Comparison of ENCODE assay signal across 8 cellular contexts in the genomic region with DNA sequence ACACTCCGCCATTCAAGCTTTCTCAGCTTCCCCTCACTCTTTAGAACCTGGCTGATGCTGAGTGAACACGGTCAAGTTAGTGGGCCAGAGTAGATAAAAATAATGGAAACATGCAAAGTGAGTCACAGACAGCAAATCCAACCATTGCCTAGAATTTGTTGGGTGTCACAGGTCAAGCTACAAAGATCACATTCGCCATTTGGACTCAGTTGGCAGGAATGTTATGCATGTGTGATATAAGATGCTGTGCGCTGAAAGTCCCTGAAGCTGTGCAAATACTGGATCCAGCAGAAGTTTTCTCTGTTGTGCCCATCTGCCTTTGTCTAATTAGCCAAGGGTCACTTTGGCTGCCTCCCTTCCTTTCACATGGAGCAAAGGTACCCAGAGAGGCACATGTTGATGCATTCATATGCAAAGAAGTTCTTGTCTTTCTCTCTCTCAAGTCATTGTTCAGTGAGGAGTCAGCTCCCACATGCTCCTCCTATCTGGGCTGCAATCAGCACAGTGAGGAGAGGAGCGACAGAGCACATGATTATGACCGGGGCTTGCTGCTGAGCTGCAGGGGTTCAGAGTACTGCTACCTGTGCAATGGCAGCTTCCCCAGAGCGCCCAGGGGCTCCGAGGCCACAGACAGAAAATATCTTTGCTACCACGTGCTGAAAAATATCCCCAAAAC. TPM values are rescaled to one million over a fixed set of nuclear protein-coding genes. Genes with fewer than 3 reads are reported as not detected.
DNase-seq lines count a peak whose midpoint lies in the region; ATAC-seq and TF ChIP-seq lines count a peak whose summit lies in the region.

No MANE protein-coding gene starts in this region.

- H3K4me1 Mint-ChIP-seq in activated T-helper 2 cell treated with anti-CD3 and anti-CD28 coated beads, Interferon-gamma antibody, Interleukin-2, Interleukin-4, amounts not matched to agents 10 μg/mL and 5 μg/mL and 100 μg/mL, durations not matched to agents 14 hours and 24 hours and 36 hours (ENCODE audit: low read depth): peaks cover 87% of the 10 kb centered on the region
- H3K4me1 Mint-ChIP-seq in nephron: peaks cover 20% of the 10 kb centered on the region

- no peaks in the 10 kb centered on the region for H3K9me3 ChIP-seq in GM23248 (ENCODE audit: low read depth)

- H3K9me2 ChIP-seq in GM23248 (ENCODE audit: insufficient read depth): no peaks in the 10 kb centered on the region

- H3K27ac Mint-ChIP-seq in activated T-helper 2 cell treated with anti-CD3 and anti-CD28 coated beads, Interferon-gamma antibody, Interleukin-2, Interleukin-4, amounts not matched to agents 10 μg/mL and 5 μg/mL and 100 μg/mL, durations not matched to agents 14 hours and 24 hours and 36 hours: peak overlapping the region; percentile 90
- peak overlapping the region in 2 of 3 experiments; percentile 1 to 17 for H3K27ac Mint-ChIP-seq in nephron

- no peaks in the 10 kb centered on the region for H3F3A ChIP-seq in GM23248 (ENCODE audit: insufficient read depth)

- H3K4me2 ChIP-seq in GM23248 (ENCODE audit: unreplicated experiment): no peak overlapping the region

- no peak overlapping the region for H3K4me3 ChIP-seq in GM23248

- peaks cover 90% of the 10 kb centered on the region for H3K79me2 ChIP-seq in GM23248 (ENCODE audit: insufficient read depth)

- H3K27ac ChIP-seq in GM23248: no peak overlapping the region

- intact Hi-C loops in activated T-helper 2 cell treated with anti-CD3 and anti-CD28 coated beads, Interferon-gamma antibody, Interleukin-2, Interleukin-4, amounts not matched to agents 10 μg/mL and 5 μg/mL and 100 μg/mL, durations not matched to agents 14 hours and 24 hours and 36 hours (cut with micrococcal nuclease): loop anchor here (2.0 to 10.0 kb wide), 4 partner anchors 13 to 699 kb away; no protein-coding TSS in a partner anchor

- ATAC-seq in GM19351 (IDR thresholded peaks at IDR 0.05; ENCODE audit: unreplicated experiment) (peak; percentile 32), HG03066 (IDR thresholded peaks at IDR 0.05; ENCODE audit: low read depth, unreplicated experiment) (peak; percentile 35), HG03025 (IDR thresholded peaks at IDR 0.05; ENCODE audit: low FRiP score, unreplicated experiment) (no peak)

- H3K27me3 ChIP-seq in GM23248 (replicated peaks; ENCODE audit: insufficient read depth): no peaks in the 10 kb centered on the region

- no peak for DNase-seq in activated T-helper 2 cell treated with anti-CD3 and anti-CD28 coated beads, Interferon-gamma antibody, Interleukin-2, Interleukin-4, amounts not matched to agents 10 μg/mL and 5 μg/mL and 100 μg/mL, durations not matched to agents 14 hours and 24 hours and 36 hours (ENCODE audit: low spot score)
- DNase-seq in stimulated activated naive CD4-positive, alpha-beta T cell treated with Interleukin-2 at 50 U/mL for 16 hours (lab: John Stamatoyannopoulos, UW): no peak
- DNase-seq in dermis blood vessel endothelial cell (no peak), GM23248 (no peak)

- no peaks in the 10 kb centered on the region for H3K27me3 Mint-ChIP-seq in activated T-helper 2 cell treated with anti-CD3 and anti-CD28 coated beads, Interferon-gamma antibody, Interleukin-2, Interleukin-4, amounts not matched to agents 10 μg/mL and 5 μg/mL and 100 μg/mL, durations not matched to agents 14 hours and 24 hours and 36 hours (ENCODE audit: low read depth)
- peaks cover 30% of the 10 kb centered on the region for H3K27me3 Mint-ChIP-seq in nephron (ENCODE audit: low read depth)

- H3K36me3 Mint-ChIP-seq in activated T-helper 2 cell treated with anti-CD3 and anti-CD28 coated beads, Interferon-gamma antibody, Interleukin-2, Interleukin-4, amounts not matched to agents 10 μg/mL and 5 μg/mL and 100 μg/mL, durations not matched to agents 14 hours and 24 hours and 36 hours (ENCODE audit: low read depth): peaks cover 36% of the 10 kb centered on the region
- no peaks in the 10 kb centered on the region for H3K36me3 Mint-ChIP-seq in nephron (ENCODE audit: low read depth)

- no peaks in the 10 kb centered on the region for H3K4me1 ChIP-seq in GM23248 (ENCODE audit: insufficient read depth)

- TF ChIP-seq CTCF in nephron (IDR thresholded peaks at IDR 0.05; ENCODE audit: unreplicated experiment in 3 of 3): no peak

- no peaks in the 10 kb centered on the region for H3K36me3 ChIP-seq in GM23248 (ENCODE audit: low read depth)

- H2AFZ ChIP-seq in GM23248: no peak overlapping the region

- no peak overlapping the region for H3K9ac ChIP-seq in GM23248

- H3K4me3 Mint-ChIP-seq in activated T-helper 2 cell treated with anti-CD3 and anti-CD28 coated beads, Interferon-gamma antibody, Interleukin-2, Interleukin-4, amounts not matched to agents 10 μg/mL and 5 μg/mL and 100 μg/mL, durations not matched to agents 14 hours and 24 hours and 36 hours (ENCODE audit: low read depth): peak overlapping the region; percentile 72
- no peak overlapping the region for H3K4me3 Mint-ChIP-seq in nephron

- in situ Hi-C loops in GM23248 (cut with MboI): no loop called here

- no peaks in the 10 kb centered on the region for H3K9me3 Mint-ChIP-seq in activated T-helper 2 cell treated with anti-CD3 and anti-CD28 coated beads, Interferon-gamma antibody, Interleukin-2, Interleukin-4, amounts not matched to agents 10 μg/mL and 5 μg/mL and 100 μg/mL, durations not matched to agents 14 hours and 24 hours and 36 hours
- no peaks in the 10 kb centered on the region for H3K9me3 Mint-ChIP-seq in nephron

- WGBS in GM23248 (ENCODE audit: low coverage in 1 of 2, low lambda C conversion rate in 2 of 2, missing lambda C conversion rate in 2 of 2), 2 experiments: 96 to 97% methylated on average over 9 of the region's 9 CpGs

- no peaks in the 10 kb centered on the region for H4K20me1 ChIP-seq in GM23248 (ENCODE audit: insufficient read depth)

RNA-seq across cellular contexts. Expression of a gene that starts 39.7 kb away (rescaled TPM):
- 38.1 and 38.3 TPM in 2 replicates for total RNA-seq in activated T-helper 2 cell treated with anti-CD3 and anti-CD28 coated beads, Interferon-gamma antibody, Interleukin-2, Interleukin-4, amounts not matched to agents 10 μg/mL and 5 μg/mL and 100 μg/mL, durations not matched to agents 14 hours and 24 hours and 36 hours
- 210 and 251 TPM in 2 replicates for total RNA-seq in dermis blood vessel endothelial cell
- total RNA-seq in GM23248 (2014; rRNA removed; shearing (Covaris generic)): 12.1 and 22.3 TPM in 2 replicates
- polyA plus RNA-seq in GM23248 (2016; fragmentation: Nextera tagmentation; extraction: Ambion mirVana): 15.5 and 16.8 TPM in 2 replicates
